Comparison of ENCODE assay signal across 1 cellular context in genomic region chr3:100254168-100254777, GRCh38.
A peak's percentile ranks its signal among the peaks of the same experiment; 100 is the strongest.
TF ChIP-seq lines count a peak whose summit lies in the region.

No MANE protein-coding gene starts in this region.

TF ChIP-seq in IMR-90, 13 proteins besides CTCF, POLR2A, EP300 and RAD21 (continued from another document):
- TF ChIP-seq SMC3 (IDR thresholded peaks at IDR 0.05; ENCODE audit: low read depth, low read length) (peak; percentile 96), MXI1 (IDR thresholded peaks at IDR 0.05; ENCODE audit: borderline replicate concordance, low read depth, low read length) (no peak), CEBPB (IDR thresholded peaks at IDR 0.05; ENCODE audit: low read depth, low read length) (no peak), NFE2L2 (IDR thresholded peaks at IDR 0.05; ENCODE audit: low read depth, low read length) (no peak)
